ENCODE assay signal across 9 cellular contexts in the genomic region with DNA sequence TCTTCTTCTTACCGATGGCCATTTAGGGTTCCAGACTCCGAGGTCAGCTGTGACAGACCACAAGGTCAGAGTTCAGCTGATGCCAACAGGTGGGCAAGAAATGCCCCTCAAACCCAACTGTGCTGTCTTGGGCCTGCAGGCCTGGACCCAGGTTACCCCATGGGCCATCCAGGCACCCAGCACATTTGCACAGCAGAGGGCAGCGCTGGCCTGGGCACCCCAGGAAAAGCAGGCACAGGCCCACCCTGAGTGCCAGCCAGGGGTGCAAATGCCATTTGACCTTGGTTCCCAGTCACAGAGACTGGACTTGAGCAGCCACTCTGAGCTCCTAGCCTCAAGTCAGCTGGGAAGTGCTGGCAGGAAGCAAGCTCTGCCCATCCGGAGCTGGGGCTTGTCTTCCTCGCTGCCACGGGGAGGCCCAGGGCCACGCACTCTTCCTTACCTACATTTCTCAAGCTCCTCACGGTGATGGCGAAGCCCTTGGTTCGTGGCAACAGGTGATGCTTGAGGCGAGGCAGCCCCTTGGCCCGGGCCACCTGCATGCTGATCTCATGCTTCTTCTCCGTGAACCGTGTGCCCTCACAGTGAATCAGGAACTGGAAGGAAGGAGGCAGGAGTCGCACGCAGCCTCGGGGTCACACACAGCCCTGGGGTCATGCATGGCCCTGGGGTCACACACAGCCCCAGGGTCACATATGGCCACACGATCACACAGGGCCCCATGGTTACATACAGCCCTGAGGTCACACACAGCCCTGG.
DNase-seq lines count a peak whose midpoint lies in the region; ATAC-seq, FAIRE-seq and TF ChIP-seq lines count a peak whose summit lies in the region.
"Had no signal": no experiment of that assay in that cellular context is flagged by ENCODE, and none has a peak within 500 bp of the region (broad histone marks: within the 10 kb centered on the region; RNA-seq: fewer than 3 reads in every experiment).

No MANE protein-coding gene starts in this region.

- CTCF ChIA-PET in OCI-LY7 (lab: Charles Lee; ENCODE audit: unreplicated experiment) = no interaction called here

- no peak overlapping the region for H3K4me3 ChIP-seq in OCI-LY7 (ENCODE audit: low read depth, low read length, poor library complexity, severe bottlenecking)
- H3K4me3 ChIP-seq in spleen = no peak overlapping the region

- POLR2A ChIA-PET in OCI-LY7 (lab: Charles Lee) = no interaction called here

- intact Hi-C loops in OCI-LY7 (cut with micrococcal nuclease; ENCODE audit: unreplicated experiment) = loop anchor here (1.0 kb wide), 1 partner anchor 217 kb away; no protein-coding TSS in a partner anchor
- intact Hi-C loops in spleen (cut with DNase I; ENCODE audit: low total_unique reads) = loop anchor here (10.0 kb wide), 1 partner anchor 222 kb away; no protein-coding TSS in a partner anchor

- no peaks in the 10 kb centered on the region for H3K9me3 ChIP-seq in OCI-LY7 (ENCODE audit: low read length)
- peaks cover 0 to 16% (median 6%) of the 10 kb centered on the region in 8 donors for H3K9me3 ChIP-seq in spleen

- no peaks in the 10 kb centered on the region for H3K9me2 ChIP-seq in OCI-LY7 (ENCODE audit: insufficient read depth, low read length)

- H2AFZ ChIP-seq in OCI-LY7 (ENCODE audit: low read length) = no peak overlapping the region

- no peak overlapping the region for H3K4me2 ChIP-seq in OCI-LY7 (ENCODE audit: low read length)

- peak; percentile 56 for TF ChIP-seq CTCF in OCI-LY7 (conservative IDR thresholded peaks at IDR 0.05; ENCODE audit: low read length)
- TF ChIP-seq CTCF in spleen (IDR thresholded peaks at IDR 0.05 in 8 of 11, conservative IDR thresholded peaks at IDR 0.05 in 3 of 11) = peak in 7 of 11 experiments; percentile 29 to 55 (median 47)

- FAIRE-seq in GM12891 (lab: Jason Lieb, UNC) = no peak

- TF ChIP-seq POLR2A in GM12891 (IDR thresholded peaks at IDR 0.05; ENCODE audit: low read depth, low read length) = no peak
- TF ChIP-seq POLR2A in spleen (IDR thresholded peaks at IDR 0.05) = no peak

- no TSS peak for BruUV-seq in OCI-LY7 (replicated peaks; lab: Mats Ljungman, UMichigan)

- H3K27ac ChIP-seq in OCI-LY7 (ENCODE audit: low read depth, low read length, poor library complexity, severe bottlenecking) (no peak overlapping the region), spleen (no peak overlapping the region)

- H3K36me3 ChIP-seq in OCI-LY7 (ENCODE audit: insufficient read depth, low read length) (no peaks in the 10 kb centered on the region), spleen (peaks cover 0 to 26% (median 2%) of the 10 kb centered on the region in 6 donors)

- H4K20me1 ChIP-seq in OCI-LY7 (ENCODE audit: insufficient read depth, low read length) = no peaks in the 10 kb centered on the region

- no peaks in the 10 kb centered on the region for H3K27me3 ChIP-seq in spleen (replicated peaks in 1 of 7)

- DNase-seq in GM12891 (ENCODE audit: insufficient read length, low spot score) (peak; percentile 37), OCI-LY7 (ENCODE audit: low spot score) (peak; percentile 7), spleen (no peak), LoVo (ENCODE audit: low spot score) (no peak), NCI-H748 (lab: John Stamatoyannopoulos, UW; ENCODE audit: unreplicated experiment) (no peak)
- DNase-seq: activated effector memory CD4-positive, alpha-beta T cell treated with Interleukin-2 at 50 U/mL for 16 hours; stimulated activated CD4-positive, alpha-beta T cell treated with anti-CD3 and anti-CD28 coated beads, Interleukin-2, amount 100 ng/mL, for 48 hours had no signal

- ATAC-seq in esophagus mucosa (peak; percentile 44), HG02870 (IDR thresholded peaks at IDR 0.05; ENCODE audit: unreplicated experiment) (no peak)

- no peaks in the 10 kb centered on the region for H3K4me1 ChIP-seq in OCI-LY7 (ENCODE audit: insufficient read depth, low read length, poor library complexity, severe bottlenecking)
- H3K4me1 ChIP-seq in spleen = peaks cover 0 to 4% (median 0%) of the 10 kb centered on the region in 6 donors

- H3K79me2 ChIP-seq in OCI-LY7 (ENCODE audit: insufficient read depth, low read depth, low read length) = no peaks in the 10 kb centered on the region

- 84 to 89% (median 86%) methylated on average over 16 to 18 of the region's 18 CpGs for WGBS in spleen, 5 donors

TF ChIP-seq in GM12891, 5 proteins besides CTCF, POLR2A, EP300 and RAD21:
- TF ChIP-seq POU2F2 (IDR thresholded peaks at IDR 0.05; ENCODE audit: low read depth, low read length) = no peak
TF ChIP-seq in GM12891: peak in this region for 0.

Comparison
In these comparisons a context has a peak if more than half of its experiments do, and no peak if none do; other contexts are left out.
1. DNase-seq: peak in GM12891 (single experiment) and OCI-LY7 (single experiment); none in spleen (single experiment), LoVo (single experiment) and NCI-H748 (single experiment).